In the genomic region with DNA sequence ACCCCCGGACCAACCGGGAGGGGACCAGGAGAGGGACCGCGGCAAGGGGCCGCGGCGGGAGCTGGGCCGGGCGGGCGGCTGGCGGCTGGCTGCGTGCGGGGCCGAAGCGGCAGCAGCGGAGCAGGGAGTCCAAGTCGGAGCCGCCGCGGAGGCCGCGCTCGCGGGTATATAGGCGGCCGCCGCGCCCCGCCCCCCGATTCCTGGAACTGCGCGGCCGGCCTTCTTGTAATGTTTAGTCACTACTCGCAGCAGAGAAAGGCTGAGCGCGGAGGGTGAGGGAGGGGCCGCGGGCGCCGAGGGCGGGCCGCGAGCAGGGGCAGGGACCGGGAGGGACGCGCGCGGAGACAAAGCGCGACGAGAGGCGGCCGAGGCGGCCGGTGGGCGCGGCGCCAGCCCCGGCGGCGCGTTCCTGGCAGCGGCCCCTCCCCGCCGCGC, we compare ENCODE assay signal across 8 cellular contexts. TPM values are rescaled to one million over a fixed set of nuclear protein-coding genes. Genes with fewer than 3 reads are reported as not detected.
DNase-seq lines count a peak whose midpoint lies in the region; ATAC-seq and TF ChIP-seq lines count a peak whose summit lies in the region.

A gene with protein sequence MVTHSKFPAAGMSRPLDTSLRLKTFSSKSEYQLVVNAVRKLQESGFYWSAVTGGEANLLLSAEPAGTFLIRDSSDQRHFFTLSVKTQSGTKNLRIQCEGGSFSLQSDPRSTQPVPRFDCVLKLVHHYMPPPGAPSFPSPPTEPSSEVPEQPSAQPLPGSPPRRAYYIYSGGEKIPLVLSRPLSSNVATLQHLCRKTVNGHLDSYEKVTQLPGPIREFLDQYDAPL (minus strand): TSS at position 142 of the 435 bp plus-strand sequence. CDS start 982 bp downstream, outside the sequence.

- peaks cover 11% of the 10 kb centered on the region for H3K4me1 Mint-ChIP-seq in MCF 10A (ENCODE audit: insufficient read depth, unreplicated experiment)

- H3K36me3 ChIP-seq in WERI-Rb-1 (peaks cover 11% of the 10 kb centered on the region), skeletal muscle satellite cell (ENCODE audit: insufficient read depth, low read length) (peaks cover 30% of the 10 kb centered on the region)

- peak within 1 kb of the TSS; percentile 92 for H3K9ac ChIP-seq in skeletal muscle satellite cell (ENCODE audit: low read depth, low read length)

- CTCF ChIA-PET in MCF 10A (lab: Yijun Ruan, JAX) = interaction anchor here (0.7 to 3.3 kb wide), 8 partner anchors 10 to 109 kb away, joined by 3 to 36 read pairs (median 6); no protein-coding TSS in a partner anchor

- H3K9me3 ChIP-seq in WERI-Rb-1 (ENCODE audit: severe bottlenecking) = no peaks in the 10 kb centered on the region
- H3K9me3 ChIP-seq in iPS-18c (ENCODE audit: control insufficient read depth, insufficient read depth, low read length) = peaks cover 2% of the 10 kb centered on the region
- no peaks in the 10 kb centered on the region for H3K9me3 ChIP-seq in skeletal muscle satellite cell (replicated peaks; ENCODE audit: low read length)

- H3K27ac Mint-ChIP-seq in MCF 10A (ENCODE audit: low read depth, unreplicated experiment) = no peak within 1 kb of the TSS

- POLR2A ChIA-PET in MCF 10A (lab: Yijun Ruan, JAX) = interaction anchor here (0.6 to 4.3 kb wide), 13 partner anchors 16 to 347 kb away, joined by 3 to 35 read pairs (median 4); a partner anchor contains a TSS

- H3K4me1 ChIP-seq in skeletal muscle satellite cell (ENCODE audit: control insufficient read depth, insufficient read depth, low read length) = peaks cover 33% of the 10 kb centered on the region

- H3K27me3 ChIP-seq in WERI-Rb-1 (ENCODE audit: insufficient read depth, low read depth, severe bottlenecking) = peaks cover 22% of the 10 kb centered on the region
- H3K27me3 ChIP-seq in skeletal muscle satellite cell (ENCODE audit: control insufficient read depth, insufficient read depth, low read length) = no peaks in the 10 kb centered on the region

- peak within 1 kb of the TSS; percentile 73 for H3K4me3 Mint-ChIP-seq in MCF 10A (ENCODE audit: unreplicated experiment)

- intact Hi-C loops in MCF 10A (cut with micrococcal nuclease) = loop anchor here (1.0 to 2.0 kb wide), 5 partner anchors 18 to 349 kb away; no protein-coding TSS in a partner anchor

- peak; percentile 40 for ATAC-seq in HG02938 (IDR thresholded peaks at IDR 0.05; ENCODE audit: unreplicated experiment)
- no peak for ATAC-seq in HG03342 (IDR thresholded peaks at IDR 0.05; ENCODE audit: unreplicated experiment)

- H3K27me3 Mint-ChIP-seq in MCF 10A (ENCODE audit: insufficient read depth, unreplicated experiment) = no peaks in the 10 kb centered on the region

- peak; percentile 76 for DNase-seq in NCI-H2171 treated with DMSO at 0.1 percent for 48 hours (lab: John Stamatoyannopoulos, UW)
- peak; percentile 90 for DNase-seq in WERI-Rb-1
- DNase-seq in MCF 10A (ENCODE audit: unreplicated experiment) = peak; percentile 96

- H3K4me3 ChIP-seq in GM08714 (ENCODE audit: low read length) (peak within 1 kb of the TSS; percentile 90), WERI-Rb-1 (ENCODE audit: low read depth, low read length) (peak within 1 kb of the TSS; percentile 52), iPS-18c (ENCODE audit: insufficient read depth, low read depth, low read length) (peak within 1 kb of the TSS; percentile 80), skeletal muscle satellite cell (ENCODE audit: low read length) (peak within 1 kb of the TSS; percentile 89)

- no peaks in the 10 kb centered on the region for H3K9me3 Mint-ChIP-seq in MCF 10A (ENCODE audit: unreplicated experiment)

- peak within 1 kb of the TSS; percentile 18; the same call in 1 of the 2 replicates for H3K27ac ChIP-seq in WERI-Rb-1

- peak within 1 kb of the TSS; percentile 97 for H3K4me2 ChIP-seq in skeletal muscle satellite cell (ENCODE audit: low read length)

- no peak for TF ChIP-seq CTCF in WERI-Rb-1 (IDR thresholded peaks at IDR 0.05; ENCODE audit: low read depth, low read length)
- no peak for TF ChIP-seq CTCF in MCF 10A (IDR thresholded peaks at IDR 0.05; ENCODE audit: unreplicated experiment)

- BruUV-seq in MCF 10A (replicated peaks; lab: Mats Ljungman, UMichigan) = no TSS peak

- peaks cover 22% of the 10 kb centered on the region for H3K36me3 Mint-ChIP-seq in MCF 10A (ENCODE audit: insufficient read depth, unreplicated experiment)

RNA-seq across cellular contexts. Expression of the gene that starts here (rescaled TPM):
- 2.5 and 4.8 TPM in 2 replicates for total RNA-seq in MCF 10A (2022)
- total RNA-seq in skeletal muscle satellite cell (2012; rRNA removed) = 52.0 and 93.5 TPM in 2 replicates
